Comparison of ENCODE assay signal across 28 cellular contexts in genomic region chr5:68352166-68352565, GRCh38.
"Had no signal": no experiment of that assay in that cellular context is flagged by ENCODE, and none has a peak within 500 bp of the region (broad histone marks: within the 10 kb centered on the region; RNA-seq: fewer than 3 reads in every experiment).

No MANE protein-coding gene starts in this region.

- H3K27ac ChIP-seq: left lung, lower lobe of right lung, neutrophil, parathyroid adenoma, psoas muscle, right atrium auricular region, right lobe of liver, stomach, testis, thyroid gland, transverse colon, upper lobe of left lung had no signal

- H3K9ac ChIP-seq: neural progenitor cell, parathyroid adenoma had no signal

- H3K4me3 ChIP-seq: left lung, lower lobe of right lung, neural progenitor cell, psoas muscle, right atrium auricular region, right lobe of liver, smooth muscle cell, stomach, testis, thyroid gland, transverse colon, upper lobe of left lung had no signal

- H3K4me1 ChIP-seq: left lung, parathyroid adenoma, right atrium auricular region, right lobe of liver, stomach, testis, thyroid gland, transverse colon had no signal

- H3K27me3 Mint-ChIP-seq: naive thymus-derived CD8-positive, alpha-beta T cell; stimulated activated memory B cell treated with anti-CD40 and anti-IgM and Interleukin-4, amounts not matched to agents 10 μg/mL and 1 μg/mL and 100 μg/mL, for 72 hours had no signal

- FAIRE-seq: keratinocyte, urothelium cell line had no signal

- H3K36me3 Mint-ChIP-seq: neural progenitor cell; stimulated activated memory B cell treated with anti-CD40 and anti-IgM and Interleukin-4, amounts not matched to agents 10 μg/mL and 1 μg/mL and 100 μg/mL, for 72 hours had no signal

- H3K27me3 ChIP-seq: left lung, neural progenitor cell, neutrophil, right atrium auricular region, right lobe of liver, stomach, testis, thyroid gland, transverse colon, upper lobe of left lung had no signal

- H3K36me3 ChIP-seq: left lung, lower lobe of right lung, neural progenitor cell, neutrophil, right atrium auricular region, right lobe of liver, stomach, thyroid gland, transverse colon, upper lobe of left lung had no signal

- H3K27ac Mint-ChIP-seq: naive thymus-derived CD8-positive, alpha-beta T cell; neural progenitor cell; stimulated activated memory B cell treated with anti-CD40 and anti-IgM and Interleukin-4, amounts not matched to agents 10 μg/mL and 1 μg/mL and 100 μg/mL, for 72 hours had no signal

- H3K9me3 ChIP-seq: left lung, lower lobe of right lung, neutrophil, psoas muscle, right atrium auricular region, right lobe of liver, stomach, testis, thyroid gland, transverse colon, upper lobe of left lung had no signal

- H3K4me3 Mint-ChIP-seq: naive thymus-derived CD8-positive, alpha-beta T cell; nephron progenitor cell; neural progenitor cell; stimulated activated memory B cell treated with anti-CD40 and anti-IgM and Interleukin-4, amounts not matched to agents 10 μg/mL and 1 μg/mL and 100 μg/mL, for 72 hours had no signal

- DNase-seq: left colon; left lung; lower lobe of right lung; mammary epithelial cell; mesenchymal stem cell; naive thymus-derived CD8-positive, alpha-beta T cell; nephron progenitor cell; occipital lobe; psoas muscle; right lobe of liver; stimulated activated CD4-positive, alpha-beta T cell treated with anti-CD3 and anti-CD28 coated beads, Interleukin-1b, Interleukin-23, amount 100 ng/mL, for 48 hours; stimulated activated CD4-positive, alpha-beta T cell treated with anti-CD3 and anti-CD28 coated beads, Interleukin-2, amount 100 ng/mL, for 48 hours; stimulated activated CD4-positive, alpha-beta T cell treated with anti-CD3 and anti-CD28 coated beads, Interleukin-4, amount 100 ng/mL, for 4 hours; stimulated activated CD8-positive, alpha-beta memory T cell treated with anti-CD3 and anti-CD28 coated beads, Interleukin-4, amount 100 ng/mL, for 48 hours; stimulated activated naive CD4-positive, alpha-beta T cell treated with Interleukin-2 at 50 U/mL for 16 hours; stomach; testis; thyroid gland; transverse colon; upper lobe of left lung had no signal

- ATAC-seq: left colon; left lung; lower lobe of right lung; naive thymus-derived CD8-positive, alpha-beta T cell; psoas muscle; right lobe of liver; stimulated activated memory B cell treated with anti-CD40 and anti-IgM and Interleukin-4, amounts not matched to agents 10 μg/mL and 1 μg/mL and 100 μg/mL, for 72 hours had no signal
